In genomic region chr6:127768745-127769144, GRCh38 we compare ENCODE assay signal across 18 cellular contexts.
DNase-seq lines count a peak whose midpoint lies in the region; ATAC-seq, FAIRE-seq and TF ChIP-seq lines count a peak whose summit lies in the region.
"Had no signal": no experiment of that assay in that cellular context is flagged by ENCODE, and none has a peak within 500 bp of the region (broad histone marks: within the 10 kb centered on the region; RNA-seq: fewer than 3 reads in every experiment).

No MANE protein-coding gene starts in this region.

- no peaks in the 10 kb centered on the region for H3K9me1 ChIP-seq in endothelial cell of umbilical vein (replicated peaks; ENCODE audit: control insufficient read depth, extremely low read depth, insufficient read depth, low read length)

- peaks cover 5% of the 10 kb centered on the region for H3K9me3 Mint-ChIP-seq in activated naive CD8-positive, alpha-beta T cell (ENCODE audit: low read depth)
- H3K9me3 Mint-ChIP-seq in activated naive CD8-positive, alpha-beta T cell treated with anti-CD3 and anti-CD28 coated beads for 36 hours = peaks cover 11% of the 10 kb centered on the region

- CTCF ChIA-PET in endothelial cell of umbilical vein (lab: Charles Lee) = interaction anchor here (0.7 kb wide), 1 partner anchor 32 kb away, joined by 3 read pairs; no protein-coding TSS in a partner anchor

- H3K4me3 ChIP-seq in endothelial cell of umbilical vein (replicated peaks in 1 of 3; ENCODE audit: insufficient read depth in 1 of 3, low read depth in 1 of 3, low read length in 3 of 3) = no peak overlapping the region
- H3K4me3 ChIP-seq: BLaER1 treated with 17β-estradiol and CSF1 and Interleukin-3, amounts not matched to agents 10 nM and 100 nM; HAP-1 had no signal

- no peak overlapping the region for H3K4me2 ChIP-seq in endothelial cell of umbilical vein (ENCODE audit: insufficient read depth, low read length)
- H3K4me2 ChIP-seq: BLaER1 treated with 17β-estradiol and CSF1 and Interleukin-3, amounts not matched to agents 10 nM and 100 nM had no signal

- H3K4me1 Mint-ChIP-seq in activated naive CD8-positive, alpha-beta T cell (ENCODE audit: low read depth) = peaks cover 68% of the 10 kb centered on the region
- peaks cover 45% of the 10 kb centered on the region for H3K4me1 Mint-ChIP-seq in activated naive CD8-positive, alpha-beta T cell treated with anti-CD3 and anti-CD28 coated beads for 36 hours

- FAIRE-seq in endothelial cell of umbilical vein (lab: Jason Lieb, UNC) = peak; percentile 38
- FAIRE-seq: GM12892, GM19239, H1, HTR-8/SVneo had no signal

- DNase-seq in activated naive CD8-positive, alpha-beta T cell treated with anti-CD3 and anti-CD28 coated beads for 36 hours = no peak
- DNase-seq in NCI-H82 (lab: John Stamatoyannopoulos, UW) (peak; percentile 50), endothelial cell of umbilical vein (ENCODE audit: low read depth, low spot score) (no peak), NCI-H128 (lab: John Stamatoyannopoulos, UW; ENCODE audit: unreplicated experiment) (no peak)
- no peak for DNase-seq in activated CD4-positive, alpha-beta T cell treated with anti-CD3 and anti-CD28 coated beads for 1 hour
- DNase-seq: ACHN; CD4-positive, CD25-positive, alpha-beta regulatory T cell; DMS153; DND-41; GDM1 had no signal

- H4K20me1 ChIP-seq in endothelial cell of umbilical vein (replicated peaks; ENCODE audit: control insufficient read depth, extremely low read depth, insufficient read depth, low read length) = no peaks in the 10 kb centered on the region
- H4K20me1 ChIP-seq: BLaER1 treated with 17β-estradiol and CSF1 and Interleukin-3, amounts not matched to agents 10 nM and 100 nM had no signal

- peak overlapping the region; percentile 30 for H3K27ac Mint-ChIP-seq in activated naive CD8-positive, alpha-beta T cell
- no peak overlapping the region for H3K27ac Mint-ChIP-seq in activated naive CD8-positive, alpha-beta T cell treated with anti-CD3 and anti-CD28 coated beads for 36 hours
- H3K27ac Mint-ChIP-seq: CD4-positive, CD25-positive, alpha-beta regulatory T cell had no signal

- H3K27ac ChIP-seq in endothelial cell of umbilical vein (ENCODE audit: insufficient read depth, low read depth, low read length) = no peak overlapping the region
- H3K27ac ChIP-seq: BLaER1 treated with 17β-estradiol and CSF1 and Interleukin-3, amounts not matched to agents 10 nM and 100 nM had no signal

- no peaks in the 10 kb centered on the region for H3K79me2 ChIP-seq in endothelial cell of umbilical vein (ENCODE audit: control insufficient read depth, insufficient read depth, low read length)

- H3K4me3 Mint-ChIP-seq in activated naive CD8-positive, alpha-beta T cell = no peak overlapping the region
- H3K4me3 Mint-ChIP-seq in activated naive CD8-positive, alpha-beta T cell treated with anti-CD3 and anti-CD28 coated beads for 36 hours = no peak overlapping the region
- H3K4me3 Mint-ChIP-seq: CD4-positive, CD25-positive, alpha-beta regulatory T cell had no signal

- no peaks in the 10 kb centered on the region for H3K9me3 ChIP-seq in endothelial cell of umbilical vein (replicated peaks; ENCODE audit: control insufficient read depth, insufficient read depth, low read length)
- H3K9me3 ChIP-seq: BLaER1 treated with 17β-estradiol and CSF1 and Interleukin-3, amounts not matched to agents 10 nM and 100 nM; HAP-1 had no signal

- no TSS peak for BruUV-seq in endothelial cell of umbilical vein (replicated peaks; lab: Mats Ljungman, UMichigan)

- dilution Hi-C loops in endothelial cell of umbilical vein (cut with MboI; ENCODE audit: extremely low pct_ligation_motif_present, low sequenced_read_pairs) = no loop called here

- no peak for ATAC-seq in HG02798 (IDR thresholded peaks at IDR 0.05; ENCODE audit: poor library complexity, unreplicated experiment)

- POLR2A ChIA-PET in endothelial cell of umbilical vein (lab: Charles Lee) = no interaction called here

- no peaks in the 10 kb centered on the region for H3K36me3 ChIP-seq in endothelial cell of umbilical vein (ENCODE audit: control insufficient read depth in 2 of 2, extremely low read depth in 1 of 2, insufficient read depth in 2 of 2, low read length in 2 of 2)
- H3K36me3 ChIP-seq: BLaER1 treated with 17β-estradiol and CSF1 and Interleukin-3, amounts not matched to agents 10 nM and 100 nM; HAP-1 had no signal

- H3K36me3 Mint-ChIP-seq in activated naive CD8-positive, alpha-beta T cell = peaks cover 15% of the 10 kb centered on the region
- H3K36me3 Mint-ChIP-seq in activated naive CD8-positive, alpha-beta T cell treated with anti-CD3 and anti-CD28 coated beads for 36 hours = peaks cover 51% of the 10 kb centered on the region
- H3K36me3 Mint-ChIP-seq: CD4-positive, CD25-positive, alpha-beta regulatory T cell had no signal

- no peak overlapping the region for H3K9ac ChIP-seq in endothelial cell of umbilical vein (replicated peaks; ENCODE audit: extremely low read depth, insufficient read depth, low read length)
- H3K9ac ChIP-seq: BLaER1 treated with 17β-estradiol and CSF1 and Interleukin-3, amounts not matched to agents 10 nM and 100 nM had no signal

- no peaks in the 10 kb centered on the region for H3K27me3 ChIP-seq in endothelial cell of umbilical vein (ENCODE audit: control insufficient read depth in 2 of 2, insufficient read depth in 2 of 2, low read length in 2 of 2)
- H3K27me3 ChIP-seq: BLaER1 treated with 17β-estradiol and CSF1 and Interleukin-3, amounts not matched to agents 10 nM and 100 nM had no signal

- H3K27me3 Mint-ChIP-seq in activated naive CD8-positive, alpha-beta T cell = no peaks in the 10 kb centered on the region
- no peaks in the 10 kb centered on the region for H3K27me3 Mint-ChIP-seq in activated naive CD8-positive, alpha-beta T cell treated with anti-CD3 and anti-CD28 coated beads for 36 hours
- H3K27me3 Mint-ChIP-seq: CD4-positive, CD25-positive, alpha-beta regulatory T cell had no signal

- no peak for TF ChIP-seq CTCF in endothelial cell of umbilical vein (IDR thresholded peaks at IDR 0.05; ENCODE audit: extremely low read depth in 1 of 2, insufficient read depth in 1 of 2, low read depth in 1 of 2, low read length in 2 of 2)

- no peaks in the 10 kb centered on the region for H3K4me1 ChIP-seq in endothelial cell of umbilical vein (ENCODE audit: control insufficient read depth, extremely low read depth, insufficient read depth, low read length)
- H3K4me1 ChIP-seq: BLaER1 treated with 17β-estradiol and CSF1 and Interleukin-3, amounts not matched to agents 10 nM and 100 nM; HAP-1 had no signal

- TF ChIP-seq POLR2A in endothelial cell of umbilical vein (IDR thresholded peaks at IDR 0.05; ENCODE audit: low read depth, low read length) = no peak

- H2AFZ ChIP-seq in endothelial cell of umbilical vein (ENCODE audit: low read depth, low read length) = no peak overlapping the region

- intact Hi-C loops in endothelial cell of umbilical vein (cut with micrococcal nuclease) = no loop called here

TF ChIP-seq in endothelial cell of umbilical vein, 7 proteins besides CTCF, POLR2A, EP300 and RAD21:
- TF ChIP-seq GATA2 (IDR thresholded peaks at IDR 0.05; ENCODE audit: insufficient read depth, insufficient read length, low read depth, low read length) = no peak
- TF ChIP-seq MYC (IDR thresholded peaks at IDR 0.05; ENCODE audit: low read depth, low read length) = no peak
